Comparison of ENCODE assay signal across 20 cellular contexts in genomic region chr4:7687006-7687405, GRCh38.
DNase-seq lines count a peak whose midpoint lies in the region; ATAC-seq, FAIRE-seq and TF ChIP-seq lines count a peak whose summit lies in the region.
"Had no signal": no experiment of that assay in that cellular context is flagged by ENCODE, and none has a peak within 500 bp of the region (broad histone marks: within the 10 kb centered on the region; RNA-seq: fewer than 3 reads in every experiment).

No MANE protein-coding gene starts in this region.

- no peak overlapping the region for H3K4me3 ChIP-seq in SK-N-SH (ENCODE audit: low read depth in 2 of 2, low read length in 1 of 2)
- no peak overlapping the region for H3K4me3 ChIP-seq in LNCaP clone FGC (ENCODE audit: low read depth, low read length)
- no peak overlapping the region for H3K4me3 ChIP-seq in bronchial epithelial cell (ENCODE audit: low read depth, low read length)
- H3K4me3 ChIP-seq in psoas muscle, result no peak overlapping the region
- no peak overlapping the region for H3K4me3 ChIP-seq in GM23248

- no peaks in the 10 kb centered on the region for H3K27me3 Mint-ChIP-seq in activated CD4-positive, alpha-beta T cell treated with anti-CD3 and anti-CD28 coated beads for 36 hours
- H3K27me3 Mint-ChIP-seq: CD4-positive, alpha-beta T cell had no signal

- H3K79me2 ChIP-seq in SK-N-SH (ENCODE audit: insufficient read depth) (no peaks in the 10 kb centered on the region), GM23248 (ENCODE audit: insufficient read depth) (no peaks in the 10 kb centered on the region)

- H3F3A ChIP-seq in SK-N-SH (replicated peaks; ENCODE audit: insufficient read depth) (no peaks in the 10 kb centered on the region), GM23248 (ENCODE audit: insufficient read depth) (no peaks in the 10 kb centered on the region)

- intact Hi-C loops in psoas muscle (cut with DNase I), result no loop called here
- intact Hi-C loops in activated CD4-positive, alpha-beta T cell treated with anti-CD3 and anti-CD28 coated beads for 36 hours (cut with DNase I, micrococcal nuclease), result no loop called here

- no peaks in the 10 kb centered on the region for H3K4me1 Mint-ChIP-seq in activated CD4-positive, alpha-beta T cell treated with anti-CD3 and anti-CD28 coated beads for 36 hours
- H3K4me1 Mint-ChIP-seq: H9 had no signal

- in situ Hi-C loops in GM23248 (cut with MboI), result no loop called here

- H3K9me3 ChIP-seq in SK-N-SH (no peaks in the 10 kb centered on the region), psoas muscle (peaks cover 3% of the 10 kb centered on the region), GM23248 (ENCODE audit: low read depth) (no peaks in the 10 kb centered on the region)
- H3K9me3 ChIP-seq: BE2C, Caco-2 had no signal

- H3K36me3 Mint-ChIP-seq in activated CD4-positive, alpha-beta T cell treated with anti-CD3 and anti-CD28 coated beads for 36 hours (ENCODE audit: low read depth), result no peaks in the 10 kb centered on the region

- no peak overlapping the region for H3K27ac Mint-ChIP-seq in activated CD4-positive, alpha-beta T cell treated with anti-CD3 and anti-CD28 coated beads for 36 hours
- H3K27ac Mint-ChIP-seq: CD4-positive, alpha-beta T cell; H9 had no signal

- H3K36me3 ChIP-seq in SK-N-SH (replicated peaks in 1 of 2; ENCODE audit: control insufficient read depth in 1 of 2, insufficient read depth in 2 of 2, low read length in 1 of 2) (no peaks in the 10 kb centered on the region), bronchial epithelial cell (ENCODE audit: control insufficient read depth, insufficient read depth, low read length) (no peaks in the 10 kb centered on the region), psoas muscle (ENCODE audit: insufficient read depth in 1 of 2, low read depth in 1 of 2) (no peaks in the 10 kb centered on the region), GM23248 (ENCODE audit: low read depth) (no peaks in the 10 kb centered on the region)
- H3K36me3 ChIP-seq: BE2C had no signal

- peaks cover 4% of the 10 kb centered on the region for H3K9me3 Mint-ChIP-seq in activated CD4-positive, alpha-beta T cell treated with anti-CD3 and anti-CD28 coated beads for 36 hours (ENCODE audit: low read depth)

- H4K20me1 ChIP-seq in SK-N-SH (ENCODE audit: insufficient read depth) (no peaks in the 10 kb centered on the region), GM23248 (ENCODE audit: insufficient read depth) (no peaks in the 10 kb centered on the region)

- H3K9ac ChIP-seq in SK-N-SH, result no peak overlapping the region
- no peak overlapping the region for H3K9ac ChIP-seq in GM23248

- no peak overlapping the region for H3K4me2 ChIP-seq in SK-N-SH
- H3K4me2 ChIP-seq in GM23248 (ENCODE audit: unreplicated experiment), result no peak overlapping the region

- ATAC-seq in SK-N-SH treated with all-trans-retinoic acid at 6 μM for 48 hours, result peak; percentile 30; the same call in 1 of the 3 replicates
- ATAC-seq in psoas muscle, result no peak
- no peak for ATAC-seq in activated CD4-positive, alpha-beta T cell treated with anti-CD3 and anti-CD28 coated beads for 36 hours

- H3K4me1 ChIP-seq in SK-N-SH (ENCODE audit: control insufficient read depth in 1 of 2, insufficient read depth in 2 of 2, low read depth in 1 of 2, low read length in 1 of 2), result peaks cover 0 to 6% of the 10 kb centered on the region in 2 experiments; a peak in 1 of 4 replicates
- no peaks in the 10 kb centered on the region for H3K4me1 ChIP-seq in psoas muscle
- no peaks in the 10 kb centered on the region for H3K4me1 ChIP-seq in GM23248 (ENCODE audit: insufficient read depth)
- H3K4me1 ChIP-seq: BE2C, Caco-2 had no signal

- CTCF ChIA-PET in SK-N-SH (lab: Yijun Ruan, JAX), result no interaction called here
- CTCF ChIA-PET in activated CD4-positive, alpha-beta T cell treated with anti-CD3 and anti-CD28 coated beads for 36 hours (lab: Charles Lee), result no interaction called here

- no peak overlapping the region for H3K4me3 Mint-ChIP-seq in activated CD4-positive, alpha-beta T cell treated with anti-CD3 and anti-CD28 coated beads for 36 hours
- H3K4me3 Mint-ChIP-seq: CD4-positive, alpha-beta T cell; H9 had no signal

- TF ChIP-seq RAD21 in SK-N-SH (IDR thresholded peaks at IDR 0.05; ENCODE audit: low read length), result no peak

- POLR2A ChIA-PET in SK-N-SH (lab: Yijun Ruan, JAX), result no interaction called here
- POLR2A ChIA-PET in activated CD4-positive, alpha-beta T cell treated with anti-CD3 and anti-CD28 coated beads for 36 hours (lab: Charles Lee), result no interaction called here

- H3K27me3 ChIP-seq in SK-N-SH (ENCODE audit: insufficient read depth) (no peaks in the 10 kb centered on the region), bronchial epithelial cell (ENCODE audit: control insufficient read depth, insufficient read depth, low read length) (no peaks in the 10 kb centered on the region), psoas muscle (ENCODE audit: insufficient read depth in 3 of 3, low read length in 2 of 3) (no peaks in the 10 kb centered on the region), GM23248 (replicated peaks; ENCODE audit: insufficient read depth) (peaks cover 11% of the 10 kb centered on the region; the same call in 1 of the 2 replicates)
- H3K27me3 ChIP-seq: BE2C had no signal

- H3K9me2 ChIP-seq in SK-N-SH, result no peaks in the 10 kb centered on the region
- H3K9me2 ChIP-seq in GM23248 (ENCODE audit: insufficient read depth), result no peaks in the 10 kb centered on the region

- no peak overlapping the region for H2AFZ ChIP-seq in SK-N-SH (ENCODE audit: low read depth)
- no peak overlapping the region for H2AFZ ChIP-seq in GM23248

- no peak for TF ChIP-seq EP300 in SK-N-SH (IDR thresholded peaks at IDR 0.05; ENCODE audit: borderline replicate concordance in 1 of 2, low read depth in 1 of 2, low read length in 1 of 2)

- WGBS in SK-N-SH (ENCODE audit: low lambda C conversion rate), result 93% methylated on average over 5 of the region's 9 CpGs
- WGBS in psoas muscle, 3 donors, result 94 to 98% (median 97%) methylated on average over 9 of the region's 9 CpGs
- WGBS in GM23248 (ENCODE audit: low coverage in 1 of 2, low lambda C conversion rate in 2 of 2, missing lambda C conversion rate in 2 of 2), 2 experiments, result 72% methylated on average over 9 of the region's 9 CpGs

- TF ChIP-seq CTCF in SK-N-SH (IDR thresholded peaks at IDR 0.05), result no peak
- peak; percentile 4; the same call in 1 of the 2 replicates for TF ChIP-seq CTCF in LNCaP clone FGC (IDR thresholded peaks at IDR 0.05; ENCODE audit: control insufficient read depth, extremely low read depth, insufficient read depth)
- no peak for TF ChIP-seq CTCF in bronchial epithelial cell (IDR thresholded peaks at IDR 0.05; ENCODE audit: insufficient read depth, low read length, severe bottlenecking)
- TF ChIP-seq CTCF in psoas muscle (IDR thresholded peaks at IDR 0.05), result no peak

- DNase-seq in SK-N-SH, result no peak
- no peak for DNase-seq in LNCaP clone FGC (ENCODE audit: low read depth)
- DNase-seq in bronchial epithelial cell (ENCODE audit: low read depth), result no peak
- DNase-seq in psoas muscle, result peak; percentile 1 to 6
- DNase-seq in mucosa of gallbladder (ENCODE audit: low spot score), result no peak
- no peak for DNase-seq in activated CD4-positive, alpha-beta T cell treated with anti-CD3 and anti-CD28 coated beads for 36 hours
- no peak for DNase-seq in GM23248
- DNase-seq: BE2C; Caco-2; CD4-positive, alpha-beta T cell; GDM1; H9; NCI-H1417; NCI-H187; NCI-H2227 treated with DMSO at 0.1 percent for 48 hours; SHP77 had no signal

- no peak overlapping the region for H3K27ac ChIP-seq in SK-N-SH (ENCODE audit: low read depth in 2 of 2, low read length in 1 of 2)
- no peak overlapping the region for H3K27ac ChIP-seq in psoas muscle
- H3K27ac ChIP-seq in GM23248, result no peak overlapping the region
- H3K27ac ChIP-seq: HL-60 had no signal

- peak; percentile 52 for FAIRE-seq in bronchial epithelial cell (lab: Jason Lieb, UNC)
- FAIRE-seq: HTR-8/SVneo, RCC 7860 had no signal

TF ChIP-seq in SK-N-SH treated with all-trans-retinoic acid at 6 μM for 48 hours, 23 proteins besides CTCF, POLR2A, EP300 and RAD21 (continues in another document):
- TF ChIP-seq GLIS3 (CRISPR knock-in tag; IDR thresholded peaks at IDR 0.05) (no peak), BACH2 (CRISPR knock-in tag; IDR thresholded peaks at IDR 0.05; ENCODE audit: borderline replicate concordance) (no peak), TOX (CRISPR knock-in tag; IDR thresholded peaks at IDR 0.05; ENCODE audit: borderline replicate concordance) (no peak), SNAI2 (CRISPR knock-in tag; IDR thresholded peaks at IDR 0.05) (no peak), ARNTL (CRISPR knock-in tag; IDR thresholded peaks at IDR 0.05; ENCODE audit: borderline replicate concordance, low read depth) (no peak), PPARA (CRISPR knock-in tag; IDR thresholded peaks at IDR 0.05; ENCODE audit: borderline replicate concordance) (no peak)

TF ChIP-seq in SK-N-SH, 30 proteins besides CTCF, POLR2A, EP300 and RAD21 (continues in another document):
- TF ChIP-seq GABPA (IDR thresholded peaks at IDR 0.05; ENCODE audit: low read depth) (no peak), YY1 (IDR thresholded peaks at IDR 0.05; ENCODE audit: low read depth) (no peak), POLR2AphosphoS5 (IDR thresholded peaks at IDR 0.05; ENCODE audit: low read depth, low read length) (no peak), TEAD4 (IDR thresholded peaks at IDR 0.05; ENCODE audit: borderline replicate concordance, insufficient read depth) (no peak), RFX5 (IDR thresholded peaks at IDR 0.05; ENCODE audit: low read length) (no peak), NRF1 (IDR thresholded peaks at IDR 0.05; ENCODE audit: low read depth, low read length) (no peak), ZBTB33 (IDR thresholded peaks at IDR 0.05; ENCODE audit: borderline replicate concordance, low read depth) (no peak), MEF2A (IDR thresholded peaks at IDR 0.05; ENCODE audit: borderline replicate concordance, low read depth) (no peak), ELF1 (IDR thresholded peaks at IDR 0.05) (no peak), SMC3 (IDR thresholded peaks at IDR 0.05; ENCODE audit: low read depth, low read length) (no peak), MXI1 (IDR thresholded peaks at IDR 0.05; ENCODE audit: low read depth, low read length) (no peak), GATA2 (CRISPR knock-in tag; IDR thresholded peaks at IDR 0.05) (no peak)

Comparison
In these comparisons a context has a peak if more than half of its experiments do, and no peak if none do; other contexts are left out.
1. DNase-seq: peak in psoas muscle (2 of 2); none in SK-N-SH (single experiment), LNCaP clone FGC (single experiment), bronchial epithelial cell (single experiment), mucosa of gallbladder (single experiment), activated CD4-positive, alpha-beta T cell treated with anti-CD3 and anti-CD28 coated beads for 36 hours (single experiment) and GM23248 (single experiment).